In genomic region chr7:157854066-157854891, GRCh38 we compare ENCODE assay signal across 1 cellular context.
A peak's percentile ranks its signal among the peaks of the same experiment; 100 is the strongest.
TF ChIP-seq lines count a peak whose summit lies in the region.

No MANE protein-coding gene starts in this region.

TF ChIP-seq in HepG2, 621 proteins besides CTCF, POLR2A, EP300 and RAD21 (continued from another document):
- TF ChIP-seq ZNF609 (CRISPR knock-in tag; IDR thresholded peaks at IDR 0.05; ENCODE audit: borderline replicate concordance) = peak; percentile 31; the same call in 1 of the 2 replicates
- no peak for TF ChIP-seq SMARCC2 (IDR thresholded peaks at IDR 0.05)
- TF ChIP-seq HMG20A (CRISPR knock-in tag; IDR thresholded peaks at IDR 0.05; ENCODE audit: borderline replicate concordance) = no peak
- TF ChIP-seq DZIP1 (CRISPR knock-in tag; IDR thresholded peaks at IDR 0.05) = no peak
- TF ChIP-seq HHEX (CRISPR knock-in tag; IDR thresholded peaks at IDR 0.05) = no peak
- no peak for TF ChIP-seq ZNF207 (IDR thresholded peaks at IDR 0.05; ENCODE audit: borderline replicate concordance)
- no peak for TF ChIP-seq ZNF460 (CRISPR knock-in tag; IDR thresholded peaks at IDR 0.05; ENCODE audit: borderline replicate concordance)
- TF ChIP-seq ZFP1 (CRISPR knock-in tag; IDR thresholded peaks at IDR 0.05) = no peak
- 0 out of 2 replicates have a peak, but pooled peaks have one; percentile 21 for TF ChIP-seq ZNF580 (CRISPR knock-in tag; IDR thresholded peaks at IDR 0.05; ENCODE audit: borderline replicate concordance, low read depth)
- TF ChIP-seq RARG (CRISPR knock-in tag; IDR thresholded peaks at IDR 0.05; ENCODE audit: low read depth) = no peak
- 0 out of 2 replicates have a peak, but pooled peaks have one; percentile 44 for TF ChIP-seq NRL (CRISPR knock-in tag; IDR thresholded peaks at IDR 0.05; ENCODE audit: borderline replicate concordance)
- TF ChIP-seq ZMYM2 (CRISPR knock-in tag; IDR thresholded peaks at IDR 0.05) = 0 out of 2 replicates have a peak, but pooled peaks have one; percentile 42
- TF ChIP-seq TFE3 (CRISPR knock-in tag; IDR thresholded peaks at IDR 0.05) = peak; percentile 70; the same call in 1 of the 2 replicates
- TF ChIP-seq RXRA (CRISPR knock-in tag; IDR thresholded peaks at IDR 0.05) = peak; percentile 94
- peak; percentile 95 for TF ChIP-seq MLX (CRISPR knock-in tag; IDR thresholded peaks at IDR 0.05)
- TF ChIP-seq ZNF564 (CRISPR knock-in tag; IDR thresholded peaks at IDR 0.05) = no peak
- TF ChIP-seq ATF2 (CRISPR knock-in tag; IDR thresholded peaks at IDR 0.05) = no peak
- no peak for TF ChIP-seq SIX1 (CRISPR knock-in tag; IDR thresholded peaks at IDR 0.05; ENCODE audit: borderline replicate concordance)
- no peak for TF ChIP-seq SAFB2 (CRISPR knock-in tag; IDR thresholded peaks at IDR 0.05; ENCODE audit: borderline replicate concordance, low read depth)
- TF ChIP-seq THYN1 (CRISPR knock-in tag; IDR thresholded peaks at IDR 0.05; ENCODE audit: borderline replicate concordance, low read depth) = no peak
- no peak for TF ChIP-seq PBX2 (CRISPR knock-in tag; IDR thresholded peaks at IDR 0.05)
- no peak for TF ChIP-seq CHCHD3 (CRISPR knock-in tag; IDR thresholded peaks at IDR 0.05)
- no peak for TF ChIP-seq DMTF1 (CRISPR knock-in tag; IDR thresholded peaks at IDR 0.05)
- no peak for TF ChIP-seq ZNF260 (CRISPR knock-in tag; IDR thresholded peaks at IDR 0.05; ENCODE audit: borderline replicate concordance, low read depth)
